8 cellular contexts compared by ENCODE assay signal in genomic region chr14:31026395-31027096, GRCh38. TPM values are rescaled to one million over a fixed set of nuclear protein-coding genes. Genes with fewer than 3 reads are reported as not detected.
A peak's percentile ranks its signal among the peaks of the same experiment; 100 is the strongest.
DNase-seq lines count a peak whose midpoint lies in the region; TF ChIP-seq lines count a peak whose summit lies in the region.

No MANE protein-coding gene starts in this region.

- H3K9me3 Mint-ChIP-seq in neural crest cell: no peaks in the 10 kb centered on the region

- peak overlapping the region; percentile 89 for H3K4me3 ChIP-seq in HAP-1
- peak overlapping the region; percentile 69 for H3K4me3 ChIP-seq in MG63
- peak overlapping the region; percentile 90 to 97 for H3K4me3 ChIP-seq in foreskin fibroblast (ENCODE audit: low read depth in 1 of 2, low read length in 2 of 2)
- H3K4me3 ChIP-seq in stomach: peak overlapping the region; percentile 81 to 99 (median 98)

- H3K27ac Mint-ChIP-seq in neural crest cell (ENCODE audit: unreplicated experiment): peak overlapping the region; percentile 48

- intact Hi-C loops in stomach (cut with DNase I; ENCODE audit: low total_unique reads): no loop called here

- H3K4me1 Mint-ChIP-seq in neural crest cell: peaks cover 27% of the 10 kb centered on the region

- H3K27me3 Mint-ChIP-seq in neural crest cell (ENCODE audit: low read depth): no peaks in the 10 kb centered on the region

- H3K27ac ChIP-seq in stomach: peak overlapping the region; percentile 90 to 100 (median 100)

- WGBS in stomach, 5 donors: 0% methylated on average over 38 to 48 of the region's 48 CpGs

- peak in 1 of 4 donors; percentile 21 for TF ChIP-seq POLR2A in stomach (IDR thresholded peaks at IDR 0.05)

- H3K4me3 Mint-ChIP-seq in neural crest cell: peak overlapping the region; percentile 94

- H3K27me3 ChIP-seq in HAP-1 (ENCODE audit: low read depth): no peaks in the 10 kb centered on the region
- no peaks in the 10 kb centered on the region for H3K27me3 ChIP-seq in MG63
- no peaks in the 10 kb centered on the region for H3K27me3 ChIP-seq in stomach

- peak; percentile 97 for DNase-seq in G401 (ENCODE audit: low spot score)
- peak; percentile 94 to 97 for DNase-seq in HAP-1 (ENCODE audit: low spot score in 2 of 2)
- peak; percentile 92 for DNase-seq in MG63
- DNase-seq in SHP77 (lab: John Stamatoyannopoulos, UW): peak; percentile 97 to 98
- peak; percentile 84 for DNase-seq in activated gamma-delta T cell treated with Interleukin-2 at 50 U/mL for 16 hours
- DNase-seq in foreskin fibroblast: peak; percentile 97 to 99
- peak; percentile 89 for DNase-seq in neural crest cell (ENCODE audit: low read depth, low spot score)
- peak; percentile 97 for DNase-seq in stomach

- H3K4me1 ChIP-seq in HAP-1 (peaks cover 9% of the 10 kb centered on the region), stomach (peaks cover 9 to 42% (median 23%) of the 10 kb centered on the region in 4 donors)

- peaks cover 1% of the 10 kb centered on the region for H3K36me3 Mint-ChIP-seq in neural crest cell (ENCODE audit: low read depth)

- H3K36me3 ChIP-seq in HAP-1 (replicated peaks): peaks cover 4% of the 10 kb centered on the region
- peaks cover under 1% of the 10 kb centered on the region for H3K36me3 ChIP-seq in MG63
- H3K36me3 ChIP-seq in stomach: no peaks in the 10 kb centered on the region

- TF ChIP-seq CTCF in foreskin fibroblast (IDR thresholded peaks at IDR 0.05; ENCODE audit: low read depth, low read length): no peak
- TF ChIP-seq CTCF in neural crest cell (conservative IDR thresholded peaks at IDR 0.05): no peak
- TF ChIP-seq CTCF in stomach (IDR thresholded peaks at IDR 0.05): peak in 1 of 7 experiments; percentile 16

- no peak for TF ChIP-seq EP300 in stomach (IDR thresholded peaks at IDR 0.05)

- H3K9me3 ChIP-seq in HAP-1: no peaks in the 10 kb centered on the region
- no peaks in the 10 kb centered on the region for H3K9me3 ChIP-seq in MG63
- no peaks in the 10 kb centered on the region for H3K9me3 ChIP-seq in stomach

- in situ Hi-C loops in G401 (cut with HindIII; ENCODE audit: low sequenced_read_pairs) (no loop called here), HAP-1 (cut with MboI; ENCODE audit: low sequenced_read_pairs) (no loop called here)

RNA-seq across cellular contexts. Expression of gene STRN3, which starts 0.4 kb away (rescaled TPM):
- 53.1 and 70.6 TPM in 2 replicates for total RNA-seq in G401 (2014; rRNA removed; shearing (Covaris generic))
- 17.7 and 20.4 TPM in 2 replicates for total RNA-seq in MG63 (2014; rRNA removed; shearing (Covaris generic); ENCODE audit: low replicate concordance)
- total RNA-seq in neural crest cell (37.8 and 38.3 TPM in 2 replicates), stomach (10 to 100 TPM; 13.9 to 91.8 (median 42.4) TPM)
- polyA plus RNA-seq in stomach: 10 to 100 TPM in 2 of 3 donors, 1 to 10 TPM in 1; 8.1 to 11.3 (median 10.5) TPM

RNA-seq across cellular contexts. Expression of gene AP4S1, which starts 1.1 kb away (rescaled TPM):
- 5.2 and 12.6 TPM in 2 replicates for total RNA-seq in G401 (2014; rRNA removed; shearing (Covaris generic))
- 1.9 and 11.8 TPM in 2 replicates for total RNA-seq in MG63 (2014; rRNA removed; shearing (Covaris generic); ENCODE audit: low replicate concordance)
- total RNA-seq in neural crest cell (8.0 and 8.6 TPM in 2 replicates), stomach (10 to 100 TPM in 1 of 5 donors, 1 to 10 TPM in 2, under 1 TPM in 1, not detected in 1; 0.45 to 15.6 (median 5.4) TPM)
- polyA plus RNA-seq in stomach: 1 to 10 TPM; 2.7 to 5.8 (median 5.0) TPM

Comparison
In these comparisons a context has a peak if more than half of its experiments do, and no peak if none do; other contexts are left out.
1. Peak in every context shown above with its lines: DNase-seq, H3K4me3 ChIP-seq and H3K27ac ChIP-seq.